ENCODE assay signal across 26 cellular contexts in the genomic region with DNA sequence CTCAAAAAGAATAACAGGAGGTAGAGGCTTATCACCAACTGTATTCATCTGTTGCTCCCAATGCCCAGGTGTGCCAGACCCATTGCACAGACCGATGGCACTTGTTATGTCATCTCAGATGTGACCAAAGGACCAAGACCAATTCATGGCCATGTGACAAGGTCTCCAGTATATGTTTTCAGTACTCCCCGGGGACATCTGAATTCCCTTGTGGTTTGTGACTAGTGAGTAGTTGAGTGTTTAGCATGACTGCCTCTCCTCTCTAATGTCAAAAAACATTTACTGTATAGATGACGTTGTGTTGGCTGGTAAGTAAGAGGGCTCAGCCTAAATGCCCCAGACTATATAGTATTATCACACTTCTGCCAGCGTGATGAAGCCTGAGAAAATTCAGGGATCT.
"Had no signal": no experiment of that assay in that cellular context is flagged by ENCODE, and none has a peak within 500 bp of the region (broad histone marks: within the 10 kb centered on the region; RNA-seq: fewer than 3 reads in every experiment).

No MANE protein-coding gene starts in this region.

- ATAC-seq: activated naive CD8-positive, alpha-beta T cell treated with anti-CD3 and anti-CD28 coated beads, Interleukin-2, amount 50 U/mL, for 24 hours; activated T-helper 17 cell treated with anti-CD3 and anti-CD28 coated beads, Interleukin-2, amount 50 U/mL, for 72 hours; gastroesophageal sphincter; naive thymus-derived CD4-positive, alpha-beta T cell; psoas muscle; stimulated activated effector memory CD8-positive, alpha-beta T cell treated with anti-CD3 and anti-CD28 coated beads, Interleukin-12 subunit alpha, Interleukin-12 subunit beta, amount 100 ng/mL, for 72 hours had no signal

- DNase-seq: activated CD4-positive, alpha-beta memory T cell treated with anti-CD3 and anti-CD28 coated beads for 36 hours; activated CD4-positive, alpha-beta T cell treated with anti-CD3 and anti-CD28 coated beads, Interleukin-2, amount 10 ng/mL, durations not matched to agents 24 days and 14 days; activated CD4-positive, CD25-positive, alpha-beta regulatory T cell treated with anti-CD3 and anti-CD28 coated beads, Interleukin-2, amount 50 U/mL, for 72 hours; activated CD8-positive, alpha-beta memory T cell treated with anti-CD3 and anti-CD28 coated beads, Interleukin-2, amount 50 U/mL, for 48 hours; activated gamma-delta T cell treated with Interleukin-2 at 50 U/mL for 16 hours; activated naive CD4-positive, alpha-beta T cell treated with anti-CD3 and anti-CD28 coated beads, Interleukin-2, amount 50 U/mL, for 16 hours; activated naive CD8-positive, alpha-beta T cell treated with anti-CD3 and anti-CD28 coated beads, Interleukin-2, amount 50 U/mL, for 24 hours; activated T-cell treated with anti-CD3 and anti-CD28 coated beads, Interleukin-2, amount 50 U/mL, for 24 hours; amygdala; caudate nucleus; hippocampal formation; immature natural killer cell; kidney; midbrain; naive thymus-derived CD4-positive, alpha-beta T cell; ovary; psoas muscle; sigmoid colon; small intestine; stimulated activated CD4-positive, alpha-beta T cell treated with anti-CD3 and anti-CD28 coated beads, Interleukin-4, amount 100 ng/mL, for 24 hours; T-helper 9 cell; trophoblast cell had no signal

- H3K4me3 ChIP-seq: gastroesophageal sphincter, ovary, psoas muscle, sigmoid colon, thoracic aorta had no signal
